In the genomic region with DNA sequence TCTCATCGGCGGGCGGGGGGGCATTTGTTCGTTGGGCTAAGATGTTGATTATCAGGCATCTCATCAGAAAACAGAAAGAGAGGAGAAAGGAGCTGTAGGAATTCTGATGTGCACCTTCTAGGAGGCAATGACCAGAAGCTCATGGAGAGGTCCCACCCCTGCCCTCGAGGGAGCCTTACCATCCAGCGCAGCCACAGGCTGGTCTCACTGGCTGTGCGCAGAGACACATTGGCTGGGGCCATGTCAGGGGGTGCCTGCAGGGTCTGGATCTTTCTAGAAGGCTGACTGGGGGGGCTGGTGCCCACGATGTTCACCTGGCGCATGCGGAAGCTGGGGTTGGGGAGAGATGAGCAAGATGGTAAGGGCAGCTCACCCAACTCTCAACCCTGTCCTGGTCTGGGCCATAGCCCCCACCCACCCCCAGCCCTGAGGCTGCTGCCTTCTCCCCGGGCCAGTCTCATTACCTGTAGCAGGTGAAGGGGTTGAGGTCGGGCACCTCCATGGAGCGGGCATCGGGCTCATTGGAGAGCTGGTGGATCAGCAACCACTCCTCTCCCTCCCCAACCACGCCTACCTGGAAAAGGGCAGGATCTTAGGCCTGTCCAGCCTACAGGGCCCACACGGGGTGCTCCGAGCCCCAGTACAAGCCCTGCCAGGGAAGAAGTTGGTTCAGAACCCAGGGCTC, we compare ENCODE assay signal across 30 cellular contexts.
"Had no signal": no experiment of that assay in that cellular context is flagged by ENCODE, and none has a peak within 500 bp of the region (broad histone marks: within the 10 kb centered on the region; RNA-seq: fewer than 3 reads in every experiment).

No MANE protein-coding gene starts in this region.

- H3K27ac Mint-ChIP-seq: activated CD4-positive, alpha-beta memory T cell treated with anti-CD3 and anti-CD28 coated beads for 36 hours; activated CD4-positive, alpha-beta T cell treated with anti-CD3 and anti-CD28 coated beads for 36 hours; activated CD4-positive, alpha-beta T cell treated with anti-CD3 and anti-CD28 coated beads, Interleukin-2, amount 10 ng/mL, durations not matched to agents 24 days and 14 days; activated CD8-positive, alpha-beta memory T cell treated with anti-CD3 and anti-CD28 coated beads, Interleukin-2, amount 10 ng/mL, durations not matched to agents 7 days and 5 days; activated CD8-positive, alpha-beta T cell treated with anti-CD3 and anti-CD28 coated beads, Interleukin-2, amount 10 ng/mL, durations not matched to agents 7 days and 5 days; activated naive CD4-positive, alpha-beta T cell treated with anti-CD3 and anti-CD28 coated beads for 36 hours; activated naive CD4-positive, alpha-beta T cell treated with anti-CD3 and anti-CD28 coated beads, Interleukin-2, amount 50 U/mL, for 24 hours; activated naive CD8-positive, alpha-beta T cell treated with anti-CD3 and anti-CD28 coated beads for 36 hours; activated naive CD8-positive, alpha-beta T cell treated with anti-CD3 and anti-CD28 coated beads, Interleukin-2, amount 50 U/mL, for 24 hours; activated T-helper 1 cell treated with anti-CD3 and anti-CD28 coated beads, Interleukin-12 subunit alpha, Interleukin-12 subunit beta, Interleukin-2, Interleukin-4 antibody, amounts not matched to agents 30 ng/mL and 10 ng/mL and 1 ng/mL, durations not matched to agents 14 hours and 24 hours and 36 hours; activated T-helper 2 cell treated with anti-CD3 and anti-CD28 coated beads, Interferon-gamma antibody, Interleukin-2, Interleukin-4, amounts not matched to agents 10 μg/mL and 5 μg/mL and 100 μg/mL, durations not matched to agents 14 hours and 24 hours and 36 hours; T-helper 17 cell had no signal

- H3K27ac ChIP-seq: adrenal gland, body of pancreas, colonic mucosa had no signal

- H3K4me3 ChIP-seq: adrenal gland, body of pancreas, colonic mucosa had no signal

- H3K27me3 Mint-ChIP-seq: activated CD4-positive, alpha-beta memory T cell treated with anti-CD3 and anti-CD28 coated beads for 36 hours; activated CD4-positive, alpha-beta T cell treated with anti-CD3 and anti-CD28 coated beads for 36 hours; activated CD4-positive, alpha-beta T cell treated with anti-CD3 and anti-CD28 coated beads, Interleukin-2, amount 10 ng/mL, durations not matched to agents 24 days and 14 days; activated CD8-positive, alpha-beta memory T cell treated with anti-CD3 and anti-CD28 coated beads, Interleukin-2, amount 10 ng/mL, durations not matched to agents 7 days and 5 days; activated naive CD4-positive, alpha-beta T cell treated with anti-CD3 and anti-CD28 coated beads, Interleukin-2, amount 50 U/mL, for 24 hours; activated naive CD8-positive, alpha-beta T cell treated with anti-CD3 and anti-CD28 coated beads for 36 hours; activated naive CD8-positive, alpha-beta T cell treated with anti-CD3 and anti-CD28 coated beads, Interleukin-2, amount 50 U/mL, for 24 hours had no signal

- DNase-seq: activated CD4-positive, alpha-beta memory T cell treated with anti-CD3 and anti-CD28 coated beads for 36 hours; activated CD4-positive, alpha-beta T cell treated with anti-CD3 and anti-CD28 coated beads for 36 hours; activated CD4-positive, alpha-beta T cell treated with anti-CD3 and anti-CD28 coated beads, Interleukin-2, amount 10 ng/mL, durations not matched to agents 24 days and 14 days; activated CD4-positive, CD25-positive, alpha-beta regulatory T cell; activated CD4-positive, CD25-positive, alpha-beta regulatory T cell treated with anti-CD3 and anti-CD28 coated beads, Interleukin-2, amount 50 U/mL, for 72 hours; activated CD8-positive, alpha-beta memory T cell treated with anti-CD3 and anti-CD28 coated beads, Interleukin-2, amount 10 ng/mL, durations not matched to agents 7 days and 5 days; activated CD8-positive, alpha-beta memory T cell treated with anti-CD3 and anti-CD28 coated beads, Interleukin-2, amount 50 U/mL, for 4 hours; activated CD8-positive, alpha-beta T cell treated with anti-CD3 and anti-CD28 coated beads, Interleukin-2, amount 10 ng/mL, durations not matched to agents 7 days and 5 days; activated effector memory CD4-positive, alpha-beta T cell treated with anti-CD3 and anti-CD28 coated beads, Interleukin-2, amount 50 U/mL, for 16 hours; activated naive CD4-positive, alpha-beta T cell treated with anti-CD3 and anti-CD28 coated beads for 36 hours; activated naive CD8-positive, alpha-beta T cell treated with anti-CD3 and anti-CD28 coated beads for 36 hours; activated naive CD8-positive, alpha-beta T cell treated with anti-CD3 and anti-CD28 coated beads, Interleukin-2, amount 50 U/mL, for 24 hours; activated T-cell treated with anti-CD3 and anti-CD28 coated beads, Interleukin-2, amount 50 U/mL, for 1 hour; activated T-cell treated with anti-CD3 and anti-CD28 coated beads, Interleukin-2, amount 50 U/mL, for 48 hours; adrenal gland; amygdala; body of pancreas; caudate nucleus; colonic mucosa; effector CD8-positive, alpha-beta T cell; foreskin fibroblast; head of caudate nucleus; T-helper 1 cell; T-helper 17 cell had no signal

- H3K4me1 ChIP-seq: adrenal gland, body of pancreas, colonic mucosa had no signal

- H3K9me3 Mint-ChIP-seq: activated CD4-positive, alpha-beta memory T cell treated with anti-CD3 and anti-CD28 coated beads for 36 hours; activated CD4-positive, alpha-beta T cell treated with anti-CD3 and anti-CD28 coated beads, Interleukin-2, amount 10 ng/mL, durations not matched to agents 24 days and 14 days; activated naive CD4-positive, alpha-beta T cell treated with anti-CD3 and anti-CD28 coated beads for 36 hours; activated naive CD4-positive, alpha-beta T cell treated with anti-CD3 and anti-CD28 coated beads, Interleukin-2, amount 50 U/mL, for 24 hours; activated naive CD8-positive, alpha-beta T cell treated with anti-CD3 and anti-CD28 coated beads for 36 hours; activated naive CD8-positive, alpha-beta T cell treated with anti-CD3 and anti-CD28 coated beads, Interleukin-2, amount 50 U/mL, for 24 hours; activated T-helper 1 cell treated with anti-CD3 and anti-CD28 coated beads, Interleukin-12 subunit alpha, Interleukin-12 subunit beta, Interleukin-2, Interleukin-4 antibody, amounts not matched to agents 30 ng/mL and 10 ng/mL and 1 ng/mL, durations not matched to agents 14 hours and 24 hours and 36 hours; activated T-helper 2 cell treated with anti-CD3 and anti-CD28 coated beads, Interferon-gamma antibody, Interleukin-2, Interleukin-4, amounts not matched to agents 10 μg/mL and 5 μg/mL and 100 μg/mL, durations not matched to agents 14 hours and 24 hours and 36 hours had no signal

- FAIRE-seq: endometrium, endothelial cell of umbilical vein, frontal cortex had no signal

- H3K36me3 Mint-ChIP-seq: activated CD4-positive, alpha-beta memory T cell treated with anti-CD3 and anti-CD28 coated beads for 36 hours; activated CD8-positive, alpha-beta memory T cell treated with anti-CD3 and anti-CD28 coated beads, Interleukin-2, amount 10 ng/mL, durations not matched to agents 7 days and 5 days had no signal

- H3K4me3 Mint-ChIP-seq: activated CD4-positive, alpha-beta memory T cell treated with anti-CD3 and anti-CD28 coated beads for 36 hours; activated CD4-positive, alpha-beta T cell treated with anti-CD3 and anti-CD28 coated beads for 36 hours; activated CD4-positive, alpha-beta T cell treated with anti-CD3 and anti-CD28 coated beads, Interleukin-2, amount 10 ng/mL, durations not matched to agents 24 days and 14 days; activated CD8-positive, alpha-beta memory T cell treated with anti-CD3 and anti-CD28 coated beads, Interleukin-2, amount 10 ng/mL, durations not matched to agents 7 days and 5 days; activated CD8-positive, alpha-beta T cell treated with anti-CD3 and anti-CD28 coated beads, Interleukin-2, amount 10 ng/mL, durations not matched to agents 7 days and 5 days; activated naive CD4-positive, alpha-beta T cell treated with anti-CD3 and anti-CD28 coated beads for 36 hours; activated naive CD4-positive, alpha-beta T cell treated with anti-CD3 and anti-CD28 coated beads, Interleukin-2, amount 50 U/mL, for 24 hours; activated naive CD8-positive, alpha-beta T cell treated with anti-CD3 and anti-CD28 coated beads for 36 hours; activated naive CD8-positive, alpha-beta T cell treated with anti-CD3 and anti-CD28 coated beads, Interleukin-2, amount 50 U/mL, for 24 hours; activated T-helper 1 cell treated with anti-CD3 and anti-CD28 coated beads, Interleukin-12 subunit alpha, Interleukin-12 subunit beta, Interleukin-2, Interleukin-4 antibody, amounts not matched to agents 30 ng/mL and 10 ng/mL and 1 ng/mL, durations not matched to agents 14 hours and 24 hours and 36 hours; T-helper 17 cell had no signal

- H3K4me1 Mint-ChIP-seq: activated CD4-positive, alpha-beta T cell treated with anti-CD3 and anti-CD28 coated beads for 36 hours; activated CD4-positive, alpha-beta T cell treated with anti-CD3 and anti-CD28 coated beads, Interleukin-2, amount 10 ng/mL, durations not matched to agents 24 days and 14 days; activated CD8-positive, alpha-beta memory T cell treated with anti-CD3 and anti-CD28 coated beads, Interleukin-2, amount 10 ng/mL, durations not matched to agents 7 days and 5 days; activated naive CD4-positive, alpha-beta T cell treated with anti-CD3 and anti-CD28 coated beads, Interleukin-2, amount 50 U/mL, for 24 hours; activated naive CD8-positive, alpha-beta T cell treated with anti-CD3 and anti-CD28 coated beads for 36 hours; activated naive CD8-positive, alpha-beta T cell treated with anti-CD3 and anti-CD28 coated beads, Interleukin-2, amount 50 U/mL, for 24 hours; T-helper 17 cell had no signal

- H3K36me3 ChIP-seq: adrenal gland, colonic mucosa had no signal

- H3K9me3 ChIP-seq: adrenal gland, body of pancreas, colonic mucosa had no signal

- H3K27me3 ChIP-seq: adrenal gland, body of pancreas, colonic mucosa had no signal
